Comparison of ENCODE assay signal across 19 cellular contexts in the genomic region with DNA sequence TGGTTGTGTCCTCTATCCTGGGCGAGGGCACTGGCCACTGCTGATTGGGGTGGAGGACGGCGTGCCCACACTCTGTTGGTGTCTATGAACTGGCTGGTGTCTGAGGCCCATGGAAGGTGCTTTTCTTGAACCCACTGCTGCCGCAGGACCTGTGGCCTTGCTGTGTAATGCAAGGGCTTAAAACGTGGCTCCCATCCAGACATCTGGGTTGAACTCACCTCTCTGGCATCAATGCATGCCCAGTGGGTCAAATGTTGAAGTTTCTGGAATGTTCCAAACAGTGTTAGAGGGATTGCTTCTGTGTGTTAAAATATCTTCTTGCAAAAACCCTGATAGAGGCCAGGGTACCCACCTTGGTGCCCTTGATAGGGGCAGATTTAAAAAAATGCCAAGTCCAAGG. TPM values are rescaled to one million over a fixed set of nuclear protein-coding genes. Genes with fewer than 3 reads are reported as not detected.
"Had no signal": no experiment of that assay in that cellular context is flagged by ENCODE, and none has a peak within 500 bp of the region (broad histone marks: within the 10 kb centered on the region; RNA-seq: fewer than 3 reads in every experiment).

No MANE protein-coding gene starts in this region.

- DNase-seq: activated CD4-positive, alpha-beta T cell treated with anti-CD3 and anti-CD28 coated beads for 36 hours; activated CD4-positive, alpha-beta T cell treated with anti-CD3 and anti-CD28 coated beads, Interleukin-2, amount 50 U/mL, for 48 hours; activated gamma-delta T cell; adrenal gland; effector memory CD8-positive, alpha-beta T cell; left cardiac atrium; occipital lobe; retina; stimulated activated CD4-positive, alpha-beta T cell treated with anti-CD3 and anti-CD28 coated beads, Interleukin-12 subunit alpha, Interleukin-12 subunit beta, amount 100 ng/mL, for 4 hours; stimulated activated CD4-positive, alpha-beta T cell treated with anti-CD3 and anti-CD28 coated beads, Interleukin-1b, Interleukin-23, amount 100 ng/mL, for 48 hours; stimulated activated naive CD4-positive, alpha-beta T cell treated with Interleukin-2 at 50 U/mL for 16 hours; SW 1271 had no signal

- H3K4me3 Mint-ChIP-seq: activated CD4-positive, alpha-beta T cell treated with anti-CD3 and anti-CD28 coated beads for 36 hours; activated naive CD4-positive, alpha-beta T cell treated with anti-CD3 and anti-CD28 coated beads, Interleukin-2, amount 50 U/mL, for 24 hours; effector memory CD8-positive, alpha-beta T cell; mesothelial cell of epicardium; natural killer cell treated with Interleukin-12 subunit alpha and Interleukin-12 subunit beta and Interleukin-15 and Interleukin-18, amount 100 ng/mL, for 72 hours had no signal

- H3K36me3 Mint-ChIP-seq: activated naive CD4-positive, alpha-beta T cell treated with anti-CD3 and anti-CD28 coated beads, Interleukin-2, amount 50 U/mL, for 24 hours; mesothelial cell of epicardium; natural killer cell treated with Interleukin-12 subunit alpha and Interleukin-12 subunit beta and Interleukin-15 and Interleukin-18, amount 100 ng/mL, for 72 hours had no signal

- H3K9me3 ChIP-seq: adrenal gland, tibial nerve had no signal

- ATAC-seq: activated CD4-positive, alpha-beta T cell treated with anti-CD3 and anti-CD28 coated beads for 36 hours; effector memory CD8-positive, alpha-beta T cell; left cardiac atrium; natural killer cell treated with Interleukin-12 subunit alpha and Interleukin-12 subunit beta and Interleukin-15 and Interleukin-18, amount 100 ng/mL, for 72 hours had no signal

- H3K27ac Mint-ChIP-seq: activated CD4-positive, alpha-beta T cell treated with anti-CD3 and anti-CD28 coated beads for 36 hours; activated naive CD4-positive, alpha-beta T cell treated with anti-CD3 and anti-CD28 coated beads, Interleukin-2, amount 50 U/mL, for 24 hours; effector memory CD8-positive, alpha-beta T cell; mesothelial cell of epicardium; natural killer cell treated with Interleukin-12 subunit alpha and Interleukin-12 subunit beta and Interleukin-15 and Interleukin-18, amount 100 ng/mL, for 72 hours had no signal

- H3K27me3 ChIP-seq: adrenal gland, cardiac muscle cell, tibial nerve had no signal

- H3K27ac ChIP-seq: adrenal gland, cardiac muscle cell had no signal

- H3K4me3 ChIP-seq: adrenal gland, cardiac muscle cell, tibial nerve had no signal

- H3K9me3 Mint-ChIP-seq: activated naive CD4-positive, alpha-beta T cell treated with anti-CD3 and anti-CD28 coated beads, Interleukin-2, amount 50 U/mL, for 24 hours; effector memory CD8-positive, alpha-beta T cell; mesothelial cell of epicardium; natural killer cell treated with Interleukin-12 subunit alpha and Interleukin-12 subunit beta and Interleukin-15 and Interleukin-18, amount 100 ng/mL, for 72 hours had no signal

- H3K27me3 Mint-ChIP-seq: activated CD4-positive, alpha-beta T cell treated with anti-CD3 and anti-CD28 coated beads for 36 hours; activated naive CD4-positive, alpha-beta T cell treated with anti-CD3 and anti-CD28 coated beads, Interleukin-2, amount 50 U/mL, for 24 hours; effector memory CD8-positive, alpha-beta T cell; natural killer cell treated with Interleukin-12 subunit alpha and Interleukin-12 subunit beta and Interleukin-15 and Interleukin-18, amount 100 ng/mL, for 72 hours had no signal

- H3K4me1 Mint-ChIP-seq: activated CD4-positive, alpha-beta T cell treated with anti-CD3 and anti-CD28 coated beads for 36 hours; activated naive CD4-positive, alpha-beta T cell treated with anti-CD3 and anti-CD28 coated beads, Interleukin-2, amount 50 U/mL, for 24 hours had no signal

- H3K36me3 ChIP-seq: adrenal gland, cardiac muscle cell, tibial nerve had no signal

RNA-seq across cellular contexts. Expression of gene FAM3D, which starts 42.6 kb away (rescaled TPM):
- total RNA-seq: activated CD4-positive, alpha-beta T cell treated with anti-CD3 and anti-CD28 coated beads for 36 hours; left cardiac atrium; natural killer cell treated with Interleukin-12 subunit alpha and Interleukin-12 subunit beta and Interleukin-15 and Interleukin-18, amount 100 ng/mL, for 72 hours; occipital lobe; posterior vena cava; T-helper 2 cell treated with Interferon-gamma antibody and Interleukin-4, amounts not matched to agents 100 ng/mL and 5 ng/mL, for 36 hours; tibial nerve had no signal
- polyA plus RNA-seq: cardiac muscle cell had no signal

RNA-seq across cellular contexts. Expression of gene FAM107A, which starts 46.8 kb away (rescaled TPM):
- total RNA-seq: activated CD4-positive, alpha-beta T cell treated with anti-CD3 and anti-CD28 coated beads for 36 hours; cardiac muscle cell; mesothelial cell of epicardium; natural killer cell treated with Interleukin-12 subunit alpha and Interleukin-12 subunit beta and Interleukin-15 and Interleukin-18, amount 100 ng/mL, for 72 hours; T-helper 2 cell treated with Interferon-gamma antibody and Interleukin-4, amounts not matched to agents 100 ng/mL and 5 ng/mL, for 36 hours had no signal
- polyA plus RNA-seq: cardiac muscle cell had no signal
